ENCODE assay signal across 11 cellular contexts in genomic region chr7:75732764-75733630, GRCh38. TPM values are rescaled to one million over a fixed set of nuclear protein-coding genes. Genes with fewer than 3 reads are reported as not detected.
DNase-seq lines count a peak whose midpoint lies in the region; ATAC-seq and TF ChIP-seq lines count a peak whose summit lies in the region.
"Had no signal": no experiment of that assay in that cellular context is flagged by ENCODE, and none has a peak within 500 bp of the region (broad histone marks: within the 10 kb centered on the region; RNA-seq: fewer than 3 reads in every experiment).

No MANE protein-coding gene starts in this region.

- H3K27ac ChIP-seq in upper lobe of right lung = peak overlapping the region; percentile 61

- H3K9me3 ChIP-seq in upper lobe of right lung = no peaks in the 10 kb centered on the region
- H3K9me3 ChIP-seq: mucosa of descending colon had no signal

- ATAC-seq in upper lobe of right lung (no peak), HG02852 (IDR thresholded peaks at IDR 0.05; ENCODE audit: unreplicated experiment) (no peak), HG03469 (IDR thresholded peaks at IDR 0.05; ENCODE audit: unreplicated experiment) (no peak), esophagus mucosa (no peak)
- ATAC-seq: mucosa of descending colon, T-helper 17 cell had no signal

- H3K9me3 Mint-ChIP-seq in HFFc6 = no peaks in the 10 kb centered on the region

- TF ChIP-seq CTCF in HFFc6 (IDR thresholded peaks at IDR 0.05) (no peak), astrocyte of the spinal cord (IDR thresholded peaks at IDR 0.05; ENCODE audit: low read depth, low read length) (no peak), upper lobe of right lung (IDR thresholded peaks at IDR 0.05) (no peak)

- H3K27me3 ChIP-seq in upper lobe of right lung = no peaks in the 10 kb centered on the region

- peak overlapping the region; percentile 67 for H3K4me3 Mint-ChIP-seq in HFFc6
- H3K4me3 Mint-ChIP-seq: T-helper 17 cell had no signal

- H3K36me3 Mint-ChIP-seq in HFFc6 (ENCODE audit: low read depth) = peaks cover 12% of the 10 kb centered on the region

- H3K4me1 ChIP-seq in upper lobe of right lung = peaks cover 35% of the 10 kb centered on the region

- peaks cover 62% of the 10 kb centered on the region for H3K4me1 Mint-ChIP-seq in HFFc6 (ENCODE audit: low read depth)

- peaks cover 3% of the 10 kb centered on the region; the same call in 1 of the 2 replicates for H3K27me3 Mint-ChIP-seq in HFFc6 (ENCODE audit: insufficient read depth)
- H3K27me3 Mint-ChIP-seq: T-helper 17 cell had no signal

- in situ Hi-C loops in astrocyte of the spinal cord (cut with HindIII; ENCODE audit: low sequenced_read_pairs) = no loop called here
- in situ Hi-C loops in KBM-7 (cut with MboI; ENCODE audit: low pct_unique_long_range_greater_than_20kb, low sequenced_read_pairs) = no loop called here

- H3K4me3 ChIP-seq in astrocyte of the spinal cord (ENCODE audit: low read depth, low read length) = no peak overlapping the region
- no peak overlapping the region for H3K4me3 ChIP-seq in upper lobe of right lung
- H3K4me3 ChIP-seq: mucosa of descending colon had no signal

- DNase-seq in HFFc6 (peak; percentile 97), astrocyte of the spinal cord (ENCODE audit: low read depth, low spot score) (peak; percentile 95), kidney glomerular epithelial cell (lab: John Stamatoyannopoulos, UW) (peak; percentile 34), upper lobe of right lung (no peak), KBM-7 (no peak)
- DNase-seq: effector CD8-positive, alpha-beta T cell; T-helper 17 cell had no signal

- H3K27ac Mint-ChIP-seq in HFFc6 = peak overlapping the region; percentile 89
- H3K27ac Mint-ChIP-seq: T-helper 17 cell had no signal

- intact Hi-C loops in upper lobe of right lung (cut with DNase I) = no loop called here

- no peaks in the 10 kb centered on the region for H3K36me3 ChIP-seq in upper lobe of right lung

RNA-seq across cellular contexts. Expression of gene HIP1, which starts 5.7 kb away (rescaled TPM):
- total RNA-seq in HFFc6 (2021; fragmentation: NEBNext Ultra II Directional; extraction: Animal tissue kit (Norgen Biotek cat#: 25700)) = 10 to 100 TPM; 15.1 to 32.2 (median 28.7) TPM
- total RNA-seq in upper lobe of right lung (86.2 TPM), esophagus mucosa (5.4 TPM)

RNA-seq across cellular contexts. Expression of gene CCL26, which starts 39.0 kb away (rescaled TPM):
- total RNA-seq in HFFc6 (2021; fragmentation: NEBNext Ultra II Directional; extraction: Animal tissue kit (Norgen Biotek cat#: 25700)) = 1 to 10 TPM; 2.9 to 6.3 (median 4.4) TPM
- total RNA-seq in upper lobe of right lung = 1.2 TPM
- total RNA-seq in esophagus mucosa = not detected
- total RNA-seq: T-helper 17 cell had no signal

Comparison
In these comparisons a context has a peak if more than half of its experiments do, and no peak if none do; other contexts are left out.
1. DNase-seq: peak in HFFc6 (single experiment), astrocyte of the spinal cord (single experiment) and kidney glomerular epithelial cell (single experiment); none in upper lobe of right lung (single experiment) and KBM-7 (single experiment).